7 cellular contexts compared by ENCODE assay signal in the genomic region with DNA sequence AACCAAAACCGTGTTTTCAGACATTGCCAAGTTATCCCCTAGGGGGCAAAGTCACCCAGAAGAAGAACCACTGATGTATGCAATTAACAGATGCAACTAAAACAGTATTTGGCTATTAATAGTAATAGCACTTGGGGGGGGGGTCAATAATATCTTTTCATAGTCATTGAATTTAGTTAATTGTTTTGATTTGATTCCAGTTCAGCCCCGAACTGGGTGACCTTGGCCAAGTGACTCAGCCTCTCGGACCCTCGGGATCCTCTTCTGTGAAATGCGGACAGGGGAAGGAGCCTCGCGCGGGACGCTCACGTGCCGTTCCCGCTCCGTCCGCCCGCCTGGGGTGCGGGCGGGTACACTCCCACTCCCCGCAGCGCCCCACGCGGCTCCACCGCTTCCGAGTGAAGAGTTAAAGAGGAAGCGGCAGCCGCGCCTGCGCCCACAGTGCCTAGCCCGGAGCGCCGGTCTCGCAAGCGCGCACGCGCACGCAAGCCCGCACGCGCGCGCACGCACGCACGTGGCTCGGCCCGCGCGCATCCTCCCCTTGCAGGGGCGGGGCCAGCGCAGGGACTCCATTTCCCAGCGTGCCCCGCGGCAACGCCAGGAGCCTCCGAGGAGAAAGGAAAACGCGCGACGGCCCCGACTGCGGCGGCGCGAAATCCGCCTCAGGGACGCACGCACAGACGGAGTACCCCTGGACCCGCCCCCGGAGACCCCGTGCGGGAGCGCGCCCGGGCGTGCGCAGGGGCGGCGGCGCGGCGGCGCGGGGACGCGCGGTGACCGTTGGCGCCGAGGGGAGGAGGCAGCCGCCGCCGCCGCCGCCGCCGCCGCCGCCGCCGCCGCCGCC.
DNase-seq lines count a peak whose midpoint lies in the region; ATAC-seq and TF ChIP-seq lines count a peak whose summit lies in the region.

Gene DAZAP1, plus strand, starts transcription at position 769 of the 844 bp plus-strand sequence. CDS start 188 bp downstream, outside the sequence.

- peak; percentile 62 for TF ChIP-seq CTCF in retinal pigment epithelial cell (conservative IDR thresholded peaks at IDR 0.05; ENCODE audit: low read depth, low read length)

- peak; percentile 76 for TF ChIP-seq POLR2A in GM18505 (IDR thresholded peaks at IDR 0.05; ENCODE audit: borderline replicate concordance, extremely low read depth, insufficient read depth, insufficient read length)

- ATAC-seq in GM18505 (IDR thresholded peaks at IDR 0.05; ENCODE audit: unreplicated experiment), result peak; percentile 79
- peak; percentile 77 for ATAC-seq in HG02981 (IDR thresholded peaks at IDR 0.05; ENCODE audit: unreplicated experiment)

- DNase-seq in NCI-H2029 treated with DMSO at 0.1 percent for 48 hours (lab: John Stamatoyannopoulos, UW) (peak; percentile 64), T-helper 9 cell (peak; percentile 98), astrocyte of the hippocampus (ENCODE audit: low read depth, low spot score) (peak; percentile 100), hippocampal formation (lab: John Stamatoyannopoulos, UW) (peak; percentile 93 to 97), retinal pigment epithelial cell (ENCODE audit: low read depth) (peak; percentile 89)

- H3K4me3 ChIP-seq in retinal pigment epithelial cell (ENCODE audit: low read length), result peak within 1 kb of the TSS; percentile 76

Comparison
In these comparisons a context has a peak if more than half of its experiments do, and no peak if none do; other contexts are left out.
1. Peak in every context shown above with its lines: DNase-seq, ATAC-seq and H3K4me3 ChIP-seq.